ENCODE assay signal across 39 cellular contexts in genomic region chr12:95678684-95679083, GRCh38.
"Had no signal": no experiment of that assay in that cellular context is flagged by ENCODE, and none has a peak within 500 bp of the region (broad histone marks: within the 10 kb centered on the region; RNA-seq: fewer than 3 reads in every experiment).

No MANE protein-coding gene starts in this region.

- H3K4me1 Mint-ChIP-seq: activated naive CD4-positive, alpha-beta T cell treated with anti-CD3 and anti-CD28 coated beads, Interleukin-2, amount 10 ng/mL, durations not matched to agents 7 days and 5 days; activated naive CD4-positive, alpha-beta T cell treated with anti-CD3 and anti-CD28 coated beads, Interleukin-2, amount 50 U/mL, for 24 hours; activated naive CD8-positive, alpha-beta T cell treated with anti-CD3 and anti-CD28 coated beads for 36 hours; activated naive CD8-positive, alpha-beta T cell treated with anti-CD3 and anti-CD28 coated beads, Interleukin-2, amount 10 ng/mL, durations not matched to agents 7 days and 5 days; activated naive CD8-positive, alpha-beta T cell treated with anti-CD3 and anti-CD28 coated beads, Interleukin-2, amount 50 U/mL, for 24 hours; activated T-helper 17 cell treated with anti-CD3 and anti-CD28 coated beads, Interleukin-2, amount 50 U/mL, for 72 hours; central memory CD8-positive, alpha-beta T cell had no signal

- ATAC-seq: activated naive CD4-positive, alpha-beta T cell treated with anti-CD3 and anti-CD28 coated beads, Interleukin-2, amount 50 U/mL, for 72 hours; activated naive CD8-positive, alpha-beta T cell treated with anti-CD3 and anti-CD28 coated beads, Interleukin-2, amount 50 U/mL, for 24 hours; activated T-cell treated with anti-CD3 and anti-CD28 coated beads, Interleukin-2, amount 50 U/mL, for 4 hours; activated T-cell treated with anti-CD3 and anti-CD28 coated beads, Interleukin-2, amount 50 U/mL, for 72 hours; activated T-helper 17 cell treated with anti-CD3 and anti-CD28 coated beads, Interleukin-2, amount 50 U/mL, for 72 hours; body of pancreas had no signal

- H3K36me3 ChIP-seq: adrenal gland, ascending aorta, breast epithelium, cardiac muscle cell had no signal

- H3K9me3 ChIP-seq: adrenal gland, ascending aorta, body of pancreas, breast epithelium had no signal

- H3K27me3 Mint-ChIP-seq: activated naive CD4-positive, alpha-beta T cell treated with anti-CD3 and anti-CD28 coated beads, Interleukin-2, amount 10 ng/mL, durations not matched to agents 7 days and 5 days; activated naive CD4-positive, alpha-beta T cell treated with anti-CD3 and anti-CD28 coated beads, Interleukin-2, amount 50 U/mL, for 24 hours; activated naive CD8-positive, alpha-beta T cell; activated naive CD8-positive, alpha-beta T cell treated with anti-CD3 and anti-CD28 coated beads for 36 hours; activated T-cell treated with anti-CD3 and anti-CD28 coated beads, Interleukin-2, amount 50 U/mL, for 24 hours; activated T-helper 17 cell treated with anti-CD3 and anti-CD28 coated beads, Interleukin-2, amount 50 U/mL, for 72 hours had no signal

- H3K27me3 ChIP-seq: adrenal gland, ascending aorta, body of pancreas, brain microvascular endothelial cell, breast epithelium, cardiac muscle cell had no signal

- H3K9me3 Mint-ChIP-seq: activated naive CD4-positive, alpha-beta T cell treated with anti-CD3 and anti-CD28 coated beads, Interleukin-2, amount 10 ng/mL, durations not matched to agents 7 days and 5 days; activated naive CD4-positive, alpha-beta T cell treated with anti-CD3 and anti-CD28 coated beads, Interleukin-2, amount 50 U/mL, for 72 hours; activated naive CD8-positive, alpha-beta T cell treated with anti-CD3 and anti-CD28 coated beads, Interleukin-2, amount 50 U/mL, for 24 hours; activated T-cell treated with anti-CD3 and anti-CD28 coated beads, Interleukin-2, amount 50 U/mL, for 24 hours; activated T-cell treated with anti-CD3 and anti-CD28 coated beads, Interleukin-2, amount 50 U/mL, for 4 hours; activated T-helper 1 cell treated with anti-CD3 and anti-CD28 coated beads, Interleukin-12 subunit alpha, Interleukin-12 subunit beta, Interleukin-2, Interleukin-4 antibody, amounts not matched to agents 30 ng/mL and 10 ng/mL and 1 ng/mL, durations not matched to agents 14 hours and 24 hours and 36 hours; activated T-helper 17 cell treated with anti-CD3 and anti-CD28 coated beads, Interleukin-2, amount 50 U/mL, for 72 hours; activated T-helper 2 cell treated with anti-CD3 and anti-CD28 coated beads, Interferon-gamma antibody, Interleukin-2, Interleukin-4, amounts not matched to agents 10 μg/mL and 5 μg/mL and 100 μg/mL, durations not matched to agents 14 hours and 24 hours and 36 hours; central memory CD8-positive, alpha-beta T cell had no signal

- H3K4me3 ChIP-seq: adrenal gland, ascending aorta, body of pancreas, breast epithelium, cardiac muscle cell had no signal

- H3K36me3 Mint-ChIP-seq: activated naive CD4-positive, alpha-beta T cell treated with anti-CD3 and anti-CD28 coated beads, Interleukin-2, amount 10 ng/mL, durations not matched to agents 7 days and 5 days; activated naive CD4-positive, alpha-beta T cell treated with anti-CD3 and anti-CD28 coated beads, Interleukin-2, amount 50 U/mL, for 24 hours; activated naive CD4-positive, alpha-beta T cell treated with anti-CD3 and anti-CD28 coated beads, Interleukin-2, amount 50 U/mL, for 72 hours; activated naive CD8-positive, alpha-beta T cell; activated naive CD8-positive, alpha-beta T cell treated with anti-CD3 and anti-CD28 coated beads, Interleukin-2, amount 10 ng/mL, durations not matched to agents 7 days and 5 days had no signal

- H3K4me3 Mint-ChIP-seq: activated naive CD4-positive, alpha-beta T cell treated with anti-CD3 and anti-CD28 coated beads for 36 hours; activated naive CD4-positive, alpha-beta T cell treated with anti-CD3 and anti-CD28 coated beads, Interleukin-2, amount 10 ng/mL, durations not matched to agents 7 days and 5 days; activated naive CD4-positive, alpha-beta T cell treated with anti-CD3 and anti-CD28 coated beads, Interleukin-2, amount 50 U/mL, for 24 hours; activated naive CD8-positive, alpha-beta T cell; activated naive CD8-positive, alpha-beta T cell treated with anti-CD3 and anti-CD28 coated beads for 36 hours; activated naive CD8-positive, alpha-beta T cell treated with anti-CD3 and anti-CD28 coated beads, Interleukin-2, amount 10 ng/mL, durations not matched to agents 7 days and 5 days; activated naive CD8-positive, alpha-beta T cell treated with anti-CD3 and anti-CD28 coated beads, Interleukin-2, amount 50 U/mL, for 24 hours; activated T-cell treated with anti-CD3 and anti-CD28 coated beads, Interleukin-2, amount 50 U/mL, for 24 hours; activated T-cell treated with anti-CD3 and anti-CD28 coated beads, Interleukin-2, amount 50 U/mL, for 4 hours; activated T-cell treated with anti-CD3 and anti-CD28 coated beads, Interleukin-2, amount 50 U/mL, for 72 hours; activated T-helper 1 cell treated with anti-CD3 and anti-CD28 coated beads, Interleukin-12 subunit alpha, Interleukin-12 subunit beta, Interleukin-2, Interleukin-4 antibody, amounts not matched to agents 30 ng/mL and 10 ng/mL and 1 ng/mL, durations not matched to agents 14 hours and 24 hours and 36 hours; activated T-helper 17 cell treated with anti-CD3 and anti-CD28 coated beads, Interleukin-2, amount 50 U/mL, for 72 hours; brain; central memory CD8-positive, alpha-beta T cell had no signal

- FAIRE-seq: astrocyte, bronchial epithelial cell had no signal

- H3K27ac Mint-ChIP-seq: activated naive CD4-positive, alpha-beta T cell treated with anti-CD3 and anti-CD28 coated beads for 36 hours; activated naive CD4-positive, alpha-beta T cell treated with anti-CD3 and anti-CD28 coated beads, Interleukin-2, amount 10 ng/mL, durations not matched to agents 7 days and 5 days; activated naive CD4-positive, alpha-beta T cell treated with anti-CD3 and anti-CD28 coated beads, Interleukin-2, amount 50 U/mL, for 24 hours; activated naive CD4-positive, alpha-beta T cell treated with anti-CD3 and anti-CD28 coated beads, Interleukin-2, amount 50 U/mL, for 72 hours; activated naive CD8-positive, alpha-beta T cell; activated naive CD8-positive, alpha-beta T cell treated with anti-CD3 and anti-CD28 coated beads for 36 hours; activated naive CD8-positive, alpha-beta T cell treated with anti-CD3 and anti-CD28 coated beads, Interleukin-2, amount 10 ng/mL, durations not matched to agents 7 days and 5 days; activated naive CD8-positive, alpha-beta T cell treated with anti-CD3 and anti-CD28 coated beads, Interleukin-2, amount 50 U/mL, for 24 hours; activated T-cell treated with anti-CD3 and anti-CD28 coated beads, Interleukin-2, amount 50 U/mL, for 24 hours; activated T-cell treated with anti-CD3 and anti-CD28 coated beads, Interleukin-2, amount 50 U/mL, for 72 hours; activated T-helper 1 cell treated with anti-CD3 and anti-CD28 coated beads, Interleukin-12 subunit alpha, Interleukin-12 subunit beta, Interleukin-2, Interleukin-4 antibody, amounts not matched to agents 30 ng/mL and 10 ng/mL and 1 ng/mL, durations not matched to agents 14 hours and 24 hours and 36 hours; activated T-helper 17 cell treated with anti-CD3 and anti-CD28 coated beads, Interleukin-2, amount 50 U/mL, for 72 hours; activated T-helper 2 cell treated with anti-CD3 and anti-CD28 coated beads, Interferon-gamma antibody, Interleukin-2, Interleukin-4, amounts not matched to agents 10 μg/mL and 5 μg/mL and 100 μg/mL, durations not matched to agents 14 hours and 24 hours and 36 hours; brain had no signal

- H3K27ac ChIP-seq: adrenal gland, ascending aorta, body of pancreas, brain microvascular endothelial cell, breast epithelium, cardiac muscle cell had no signal

- H3K4me1 ChIP-seq: adrenal gland, breast epithelium had no signal

- DNase-seq: activated effector memory CD4-positive, alpha-beta T cell treated with anti-CD3 and anti-CD28 coated beads, Interleukin-2, amount 50 U/mL, for 16 hours; activated effector memory CD4-positive, alpha-beta T cell treated with Interleukin-2 at 50 U/mL for 16 hours; activated gamma-delta T cell; activated gamma-delta T cell treated with Interleukin-2 at 50 U/mL for 16 hours; activated naive CD4-positive, alpha-beta T cell; activated naive CD4-positive, alpha-beta T cell treated with anti-CD3 and anti-CD28 coated beads for 36 hours; activated naive CD4-positive, alpha-beta T cell treated with anti-CD3 and anti-CD28 coated beads, Interleukin-2, amount 10 ng/mL, durations not matched to agents 7 days and 5 days; activated naive CD4-positive, alpha-beta T cell treated with anti-CD3 and anti-CD28 coated beads, Interleukin-2, amount 50 U/mL, for 16 hours; activated naive CD4-positive, alpha-beta T cell treated with Interleukin-2 at 50 U/mL for 16 hours; activated naive CD8-positive, alpha-beta T cell treated with anti-CD3 and anti-CD28 coated beads for 36 hours; activated naive CD8-positive, alpha-beta T cell treated with anti-CD3 and anti-CD28 coated beads, Interleukin-2, amount 10 ng/mL, durations not matched to agents 7 days and 5 days; activated naive CD8-positive, alpha-beta T cell treated with anti-CD3 and anti-CD28 coated beads, Interleukin-2, amount 50 U/mL, for 24 hours; activated T-cell treated with anti-CD3 and anti-CD28 coated beads, Interleukin-2, amount 50 U/mL, for 1 hour; activated T-cell treated with anti-CD3 and anti-CD28 coated beads, Interleukin-2, amount 50 U/mL, for 24 hours; activated T-cell treated with anti-CD3 and anti-CD28 coated beads, Interleukin-2, amount 50 U/mL, for 4 hours; activated T-cell treated with anti-CD3 and anti-CD28 coated beads, Interleukin-2, amount 50 U/mL, for 48 hours; activated T-cell treated with anti-CD3 and anti-CD28 coated beads, Interleukin-2, amount 50 U/mL, for 72 hours; adrenal gland; amniotic stem cell; amygdala; anterior cingulate cortex; aorta; body of pancreas; brain microvascular endothelial cell; caudate nucleus; cerebellar nuclear complex had no signal
